In the genomic region with DNA sequence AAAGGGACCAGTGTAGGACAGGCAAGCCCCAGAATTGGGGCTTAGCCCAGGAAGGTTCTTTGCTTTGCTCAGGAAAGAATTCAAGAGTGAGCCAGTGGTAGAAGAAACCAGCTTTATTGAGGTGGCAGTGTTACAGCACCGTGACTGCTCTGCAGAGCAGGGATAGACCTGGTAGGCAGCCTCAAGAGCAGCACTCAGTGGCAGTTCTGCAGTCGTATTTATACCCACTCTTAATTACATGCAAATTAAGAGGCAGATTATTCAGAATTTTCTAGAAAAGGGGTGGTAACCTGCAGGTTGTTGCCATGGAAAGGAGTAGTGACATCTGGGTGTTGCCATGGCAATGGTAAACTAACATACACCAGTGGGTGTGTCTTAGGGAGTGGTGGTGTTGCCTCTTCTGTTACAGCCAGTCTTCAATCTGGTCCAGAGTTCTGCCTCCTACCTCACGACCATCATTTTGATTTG, we compare ENCODE assay signal across 15 cellular contexts.
DNase-seq lines count a peak whose midpoint lies in the region; ATAC-seq, FAIRE-seq and TF ChIP-seq lines count a peak whose summit lies in the region.
"Had no signal": no experiment of that assay in that cellular context is flagged by ENCODE, and none has a peak within 500 bp of the region (broad histone marks: within the 10 kb centered on the region; RNA-seq: fewer than 3 reads in every experiment).

No MANE protein-coding gene starts in this region.

- no peaks in the 10 kb centered on the region for H4K20me1 ChIP-seq in GM12878 (ENCODE audit: control insufficient read depth, insufficient read depth)

- H3K4me3 ChIP-seq in GM12878 = no peak overlapping the region
- H3K4me3 ChIP-seq: esophagus squamous epithelium, ovary had no signal

- no peak overlapping the region for H3K27ac ChIP-seq in GM12878 (ENCODE audit: control insufficient read depth, insufficient read depth)
- H3K27ac ChIP-seq: esophagus squamous epithelium, ovary had no signal

- peak overlapping the region; percentile 72 to 88 (median 80) for H3K27ac Mint-ChIP-seq in IgD-negative memory B cell
- H3K27ac Mint-ChIP-seq in memory B cell = no peak overlapping the region

- in situ Hi-C loops in GM12878 (cut with MboI) = no loop called here

- H3K27me3 Mint-ChIP-seq in IgD-negative memory B cell (no peaks in the 10 kb centered on the region), memory B cell (no peaks in the 10 kb centered on the region)

- no peak for TF ChIP-seq RAD21 in GM12878 (IDR thresholded peaks at IDR 0.05; ENCODE audit: insufficient read depth, low read depth, low read length)

- DNase-seq in NCI-H526 (lab: John Stamatoyannopoulos, UW) = peak; percentile 47 to 59
- DNase-seq in NCI-H526 treated with DMSO at 0.1 percent for 48 hours (lab: John Stamatoyannopoulos, UW) = no peak
- DNase-seq in GM12878 (ENCODE audit: low read depth, low spot score) = no peak
- DNase-seq in memory B cell (ENCODE audit: low spot score in 2 of 2) = peak in 1 of 2 donors; percentile 6
- no peak for DNase-seq in GM10248 (ENCODE audit: extremely low spot score)
- no peak for DNase-seq in SK-N-DZ (ENCODE audit: low spot score)
- DNase-seq: ACHN, amniotic stem cell, esophagus squamous epithelium, NCI-H187, ovary, Right ventricle myocardium superior had no signal

- TF ChIP-seq POLR2A in GM12878 (IDR thresholded peaks at IDR 0.05; ENCODE audit: low read depth, low read length) = no peak

- peaks cover 6% of the 10 kb centered on the region for H3K79me2 ChIP-seq in GM12878 (ENCODE audit: control insufficient read depth, insufficient read depth, low read length)

- no peak overlapping the region for H2AFZ ChIP-seq in GM12878 (ENCODE audit: control insufficient read depth, low read depth, low read length)

- H3K9me3 Mint-ChIP-seq in IgD-negative memory B cell (peaks cover 0 to 4% (median 0%) of the 10 kb centered on the region in 3 donors), memory B cell (peaks cover 2% of the 10 kb centered on the region)

- no peak for TF ChIP-seq CTCF in GM12878 (IDR thresholded peaks at IDR 0.05 in 2 of 3, conservative IDR thresholded peaks at IDR 0.05 in 1 of 3; ENCODE audit: control insufficient read depth in 2 of 3, extremely low read depth in 1 of 3, insufficient read depth in 1 of 3, low read depth in 3 of 3, low read length in 3 of 3)
- TF ChIP-seq CTCF in GM10248 (IDR thresholded peaks at IDR 0.05; ENCODE audit: control extremely low read depth, extremely low read depth, low read depth, missing control alignments) = no peak

- ATAC-seq in GM12878 (peak; percentile 64), memory B cell (ENCODE audit: low read depth) (peak; percentile 94), HG03565 (IDR thresholded peaks at IDR 0.05; ENCODE audit: unreplicated experiment) (no peak)

- SMC1A ChIA-PET in GM12878 (lab: Charles Lee; ENCODE audit: uncharacterized antibody, unreplicated experiment) = no interaction called here

- intact Hi-C loops in GM12878 (cut with micrococcal nuclease; ENCODE audit: unreplicated experiment) = no loop called here

- CTCF ChIA-PET in GM12878 (lab: Yijun Ruan, JAX) = no interaction called here
- CTCF ChIA-PET in GM10248 (lab: Yijun Ruan, JAX) = interaction anchor here (1.1 to 2.9 kb wide), 2 partner anchors 38 to 40 kb away, joined by 3 to 11 read pairs; no protein-coding TSS in a partner anchor

- peaks cover 7% of the 10 kb centered on the region for H3K4me1 ChIP-seq in GM12878 (ENCODE audit: control insufficient read depth, insufficient read depth, low read length)
- H3K4me1 ChIP-seq: esophagus squamous epithelium had no signal

- H3K4me2 ChIP-seq in GM12878 (ENCODE audit: control insufficient read depth, insufficient read depth) = no peak overlapping the region

- H3K4me1 Mint-ChIP-seq in IgD-negative memory B cell (peaks cover 27 to 41% (median 37%) of the 10 kb centered on the region in 3 donors), memory B cell (peaks cover 19% of the 10 kb centered on the region)

- no peaks in the 10 kb centered on the region for H3K9me3 ChIP-seq in GM12878 (replicated peaks; ENCODE audit: control insufficient read depth, insufficient read depth, low read length)
- H3K9me3 ChIP-seq: esophagus squamous epithelium, ovary had no signal

- no peak for TF ChIP-seq EP300 in GM12878 (IDR thresholded peaks at IDR 0.05; ENCODE audit: borderline replicate concordance in 1 of 2, control insufficient read depth in 1 of 2, low read depth in 2 of 2, low read length in 2 of 2)

- WGBS in GM12878 (ENCODE audit: insufficient coverage, insufficient replicate concordance, low lambda C conversion rate, missing lambda C conversion rate) = 45% methylated on average over 3 of the region's 3 CpGs

- RAD21 ChIA-PET in GM12878 (lab: Charles Lee; ENCODE audit: unreplicated experiment) = interaction anchor here (0.7 kb wide), 1 partner anchor 38 kb away, joined by 3 read pairs; no protein-coding TSS in a partner anchor

- POLR2A ChIA-PET in GM12878 (lab: Charles Lee) (interaction anchor here (0.7 kb wide), 1 partner anchor 13 kb away, joined by 8 read pairs; no protein-coding TSS in a partner anchor), GM10248 (lab: Yijun Ruan, JAX) (interaction anchor here (0.7 kb wide), 1 partner anchor 176 kb away, joined by 6 read pairs; no protein-coding TSS in a partner anchor)

- H3K36me3 ChIP-seq in GM12878 (ENCODE audit: control insufficient read depth in 2 of 2, insufficient read depth in 2 of 2, low read length in 1 of 2) = no peaks in the 10 kb centered on the region; a peak in 1 of 4 replicates
- H3K36me3 ChIP-seq: esophagus squamous epithelium, ovary had no signal

- H3K36me3 Mint-ChIP-seq in IgD-negative memory B cell (peaks cover 5% of the 10 kb centered on the region), memory B cell (peaks cover 10% of the 10 kb centered on the region)

- BruUV-seq in GM12878 (replicated peaks; lab: Mats Ljungman, UMichigan) = no TSS peak

- peak overlapping the region in 2 of 4 donors; percentile 15 to 70 for H3K4me3 Mint-ChIP-seq in IgD-negative memory B cell
- H3K4me3 Mint-ChIP-seq in memory B cell = no peak overlapping the region

- FAIRE-seq in GM12878 (lab: Jason Lieb, UNC) = no peak
- FAIRE-seq: keratinocyte had no signal

- H3K9ac ChIP-seq in GM12878 (ENCODE audit: control insufficient read depth, insufficient read depth, low read length) = no peak overlapping the region

- no peaks in the 10 kb centered on the region for H3K27me3 ChIP-seq in GM12878 (replicated peaks in 1 of 2; ENCODE audit: control insufficient read depth in 2 of 2, insufficient read depth in 2 of 2, low read length in 1 of 2)
- H3K27me3 ChIP-seq: esophagus squamous epithelium, ovary had no signal

TF ChIP-seq in GM12878, 131 proteins besides CTCF, POLR2A, EP300 and RAD21:
- TF ChIP-seq BMI1 (IDR thresholded peaks at IDR 0.05; ENCODE audit: borderline replicate concordance) (peak; percentile 66; the same call in 1 of the 2 replicates), BHLHE40 (IDR thresholded peaks at IDR 0.05; ENCODE audit: borderline replicate concordance in 1 of 2, low read depth in 2 of 2, low read length in 1 of 2) (no peak), SPI1 (IDR thresholded peaks at IDR 0.05; ENCODE audit: borderline replicate concordance, insufficient read depth, low read depth, low read length) (no peak), ASH2L (IDR thresholded peaks at IDR 0.05; ENCODE audit: borderline replicate concordance, low read depth) (no peak), ESRRA (IDR thresholded peaks at IDR 0.05; ENCODE audit: low read length) (no peak), PAX8 (IDR thresholded peaks at IDR 0.05) (no peak), SMARCA5 (IDR thresholded peaks at IDR 0.05) (no peak)
- TF ChIP-seq, protein P1, sequence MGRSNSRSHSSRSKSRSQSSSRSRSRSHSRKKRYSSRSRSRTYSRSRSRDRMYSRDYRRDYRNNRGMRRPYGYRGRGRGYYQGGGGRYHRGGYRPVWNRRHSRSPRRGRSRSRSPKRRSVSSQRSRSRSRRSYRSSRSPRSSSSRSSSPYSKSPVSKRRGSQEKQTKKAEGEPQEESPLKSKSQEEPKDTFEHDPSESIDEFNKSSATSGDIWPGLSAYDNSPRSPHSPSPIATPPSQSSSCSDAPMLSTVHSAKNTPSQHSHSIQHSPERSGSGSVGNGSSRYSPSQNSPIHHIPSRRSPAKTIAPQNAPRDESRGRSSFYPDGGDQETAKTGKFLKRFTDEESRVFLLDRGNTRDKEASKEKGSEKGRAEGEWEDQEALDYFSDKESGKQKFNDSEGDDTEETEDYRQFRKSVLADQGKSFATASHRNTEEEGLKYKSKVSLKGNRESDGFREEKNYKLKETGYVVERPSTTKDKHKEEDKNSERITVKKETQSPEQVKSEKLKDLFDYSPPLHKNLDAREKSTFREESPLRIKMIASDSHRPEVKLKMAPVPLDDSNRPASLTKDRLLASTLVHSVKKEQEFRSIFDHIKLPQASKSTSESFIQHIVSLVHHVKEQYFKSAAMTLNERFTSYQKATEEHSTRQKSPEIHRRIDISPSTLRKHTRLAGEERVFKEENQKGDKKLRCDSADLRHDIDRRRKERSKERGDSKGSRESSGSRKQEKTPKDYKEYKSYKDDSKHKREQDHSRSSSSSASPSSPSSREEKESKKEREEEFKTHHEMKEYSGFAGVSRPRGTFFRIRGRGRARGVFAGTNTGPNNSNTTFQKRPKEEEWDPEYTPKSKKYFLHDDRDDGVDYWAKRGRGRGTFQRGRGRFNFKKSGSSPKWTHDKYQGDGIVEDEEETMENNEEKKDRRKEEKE (IDR thresholded peaks at IDR 0.05) = no peak
- TF ChIP-seq, protein P2, sequence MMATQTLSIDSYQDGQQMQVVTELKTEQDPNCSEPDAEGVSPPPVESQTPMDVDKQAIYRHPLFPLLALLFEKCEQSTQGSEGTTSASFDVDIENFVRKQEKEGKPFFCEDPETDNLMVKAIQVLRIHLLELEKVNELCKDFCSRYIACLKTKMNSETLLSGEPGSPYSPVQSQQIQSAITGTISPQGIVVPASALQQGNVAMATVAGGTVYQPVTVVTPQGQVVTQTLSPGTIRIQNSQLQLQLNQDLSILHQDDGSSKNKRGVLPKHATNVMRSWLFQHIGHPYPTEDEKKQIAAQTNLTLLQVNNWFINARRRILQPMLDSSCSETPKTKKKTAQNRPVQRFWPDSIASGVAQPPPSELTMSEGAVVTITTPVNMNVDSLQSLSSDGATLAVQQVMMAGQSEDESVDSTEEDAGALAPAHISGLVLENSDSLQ (IDR thresholded peaks at IDR 0.05) = 0 out of 2 replicates have a peak, but pooled peaks have one; percentile 29
TF ChIP-seq in GM12878: peak in this region for 2.

Comparison
In these comparisons a context has a peak if more than half of its experiments do, and no peak if none do; other contexts are left out.
1. DNase-seq: peak in NCI-H526 (2 of 2); none in NCI-H526 treated with DMSO at 0.1 percent for 48 hours (single experiment), GM12878 (single experiment), GM10248 (single experiment) and SK-N-DZ (single experiment).